23 cellular contexts compared by ENCODE assay signal in genomic region chr4:82623284-82623683, GRCh38.
"Had no signal": no experiment of that assay in that cellular context is flagged by ENCODE, and none has a peak within 500 bp of the region (broad histone marks: within the 10 kb centered on the region; RNA-seq: fewer than 3 reads in every experiment).

No MANE protein-coding gene starts in this region.

- H3K27ac ChIP-seq: colonic mucosa, heart right ventricle, psoas muscle, sigmoid colon, suprapubic skin, tibial artery, upper lobe of left lung, uterus had no signal

- FAIRE-seq: endothelial cell of umbilical vein, frontal cortex, islet of Langerhans had no signal

- H3K4me3 ChIP-seq: colonic mucosa, heart right ventricle, psoas muscle, sigmoid colon, skin epidermis, suprapubic skin, tibial artery, upper lobe of left lung, uterus had no signal

- ATAC-seq: heart right ventricle; left lobe of liver; naive thymus-derived CD4-positive, alpha-beta T cell; psoas muscle; stimulated activated naive CD8-positive, alpha-beta T cell treated with anti-CD3 and anti-CD28 coated beads, Interleukin-15, Interleukin-2, amounts not matched to agents 100 U/mL and 50 U/mL, for 24 hours had no signal

- H3K36me3 ChIP-seq: colonic mucosa, heart right ventricle, sigmoid colon, suprapubic skin, tibial artery, upper lobe of left lung, uterus had no signal

- H3K27me3 ChIP-seq: colonic mucosa, heart right ventricle, sigmoid colon, suprapubic skin, tibial artery, upper lobe of left lung, uterus had no signal

- H3K4me1 ChIP-seq: colonic mucosa, psoas muscle, sigmoid colon, tibial artery, upper lobe of left lung, uterus had no signal

- DNase-seq: colonic mucosa; dermis blood vessel endothelial cell; erythroblast; heart right ventricle; hypothalamus; mammary epithelial cell; naive thymus-derived CD4-positive, alpha-beta T cell; nephron progenitor cell; psoas muscle; retina; sigmoid colon; stimulated activated CD4-positive, alpha-beta T cell treated with anti-CD3 and anti-CD28 coated beads, Interleukin-12 subunit alpha, Interleukin-12 subunit beta, amount 100 ng/mL, for 4 hours; stimulated activated CD4-positive, alpha-beta T cell treated with anti-CD3 and anti-CD28 coated beads, Interleukin-2, amount 100 ng/mL, for 48 hours; stimulated activated naive CD8-positive, alpha-beta T cell treated with anti-CD3 and anti-CD28 coated beads, Interleukin-15, Interleukin-2, amounts not matched to agents 100 U/mL and 50 U/mL, for 24 hours; tibial artery; upper lobe of left lung; uterus had no signal

- H3K9me3 ChIP-seq: colonic mucosa, heart right ventricle, psoas muscle, sigmoid colon, suprapubic skin, tibial artery, upper lobe of left lung, uterus had no signal
